Comparison of ENCODE assay signal across 7 cellular contexts in the genomic region with DNA sequence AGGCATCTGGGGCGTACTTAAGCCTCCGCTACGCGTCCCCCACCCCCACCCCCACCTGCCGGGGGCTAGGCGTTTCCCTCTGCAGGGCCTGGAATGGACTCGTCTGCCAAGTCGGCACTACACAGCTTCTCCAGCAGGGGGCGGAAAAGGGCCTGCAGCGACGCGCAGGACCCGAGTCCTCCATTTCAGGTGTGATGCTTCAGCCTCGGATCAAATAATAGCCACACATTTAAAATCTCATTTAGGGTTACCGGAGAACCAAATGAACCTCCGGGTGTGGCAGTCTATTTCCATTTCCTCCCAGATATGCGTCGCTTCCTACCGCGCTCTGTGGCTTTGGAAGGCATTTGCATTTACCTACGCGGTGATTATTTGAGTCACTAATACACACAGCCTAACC. TPM values are rescaled to one million over a fixed set of nuclear protein-coding genes. Genes with fewer than 3 reads are reported as not detected.
DNase-seq lines count a peak whose midpoint lies in the region; ATAC-seq and TF ChIP-seq lines count a peak whose summit lies in the region.

No MANE protein-coding gene starts in this region.

- H3K9me3 ChIP-seq in esophagus squamous epithelium: no peaks in the 10 kb centered on the region

- H3K4me1 Mint-ChIP-seq in osteocyte (ENCODE audit: unreplicated experiment): peaks cover 9% of the 10 kb centered on the region

- intact Hi-C loops in esophagus squamous epithelium (cut with DNase I): no loop called here

- POLR2A ChIA-PET in HEK293T (lab: Yijun Ruan, JAX): no interaction called here

- H3K4me1 ChIP-seq in esophagus squamous epithelium: peaks cover 0 to 12% (median 0%) of the 10 kb centered on the region in 3 donors

- peak; percentile 69 for ATAC-seq in GM18498 (IDR thresholded peaks at IDR 0.05; ENCODE audit: unreplicated experiment)

- no peak overlapping the region for H3K4me3 ChIP-seq in esophagus squamous epithelium

- no peak overlapping the region for H3K27ac ChIP-seq in esophagus squamous epithelium

- no peak overlapping the region for H3K4me3 Mint-ChIP-seq in osteocyte (ENCODE audit: unreplicated experiment)

- no peaks in the 10 kb centered on the region for H3K9me3 Mint-ChIP-seq in osteocyte (ENCODE audit: unreplicated experiment)

- H3K27ac Mint-ChIP-seq in osteocyte (ENCODE audit: unreplicated experiment): no peak overlapping the region

- CTCF ChIA-PET in HEK293T (lab: Yijun Ruan, JAX): interaction anchor here (0.6 to 2.0 kb wide), 3 partner anchors 9 to 245 kb away, joined by 3 to 14 read pairs (median 4); no protein-coding TSS in a partner anchor

- no peaks in the 10 kb centered on the region for H3K36me3 Mint-ChIP-seq in osteocyte (ENCODE audit: unreplicated experiment)

- no peaks in the 10 kb centered on the region for H3K36me3 ChIP-seq in esophagus squamous epithelium

- DNase-seq in HEK293T (ENCODE audit: extremely low spot score) (peak; percentile 85), NCI-H460 (ENCODE audit: extremely low read depth, low read depth) (peak; percentile 70), activated T-cell treated with anti-CD3 and anti-CD28 coated beads for 1 hour (ENCODE audit: low read depth) (peak; percentile 47), esophagus squamous epithelium (lab: John Stamatoyannopoulos, UW) (no peak), osteocyte (ENCODE audit: extremely low spot score, unreplicated experiment) (peak; percentile 84), DMS153 (lab: John Stamatoyannopoulos, UW) (no peak)

- whole genome bisulfite sequencing in esophagus squamous epithelium, 2 donors: 32 to 37% methylated on average over 5 to 9 of the region's 22 CpGs

- peak; percentile 41 to 64 (median 57) for TF ChIP-seq CTCF in esophagus squamous epithelium (IDR thresholded peaks at IDR 0.05)
- peak; percentile 45 for TF ChIP-seq CTCF in osteocyte (IDR thresholded peaks at IDR 0.05)

- H3K27me3 ChIP-seq in esophagus squamous epithelium: peaks cover 0 to 9% (median 0%) of the 10 kb centered on the region in 4 donors

- TF ChIP-seq POLR2A in esophagus squamous epithelium (IDR thresholded peaks at IDR 0.05): no peak

- peaks cover 14% of the 10 kb centered on the region for H3K27me3 Mint-ChIP-seq in osteocyte (ENCODE audit: unreplicated experiment)

TF ChIP-seq in HEK293T, 16 proteins besides CTCF, POLR2A, EP300 and RAD21:
- TF ChIP-seq NFRKB (IDR thresholded peaks at IDR 0.05) (no peak), FOXA1 (IDR thresholded peaks at IDR 0.05) (no peak), L3MBTL2 (conservative IDR thresholded peaks at IDR 0.05) (no peak), TARDBP (IDR thresholded peaks at IDR 0.05) (no peak)
- TF ChIP-seq, protein P1, sequence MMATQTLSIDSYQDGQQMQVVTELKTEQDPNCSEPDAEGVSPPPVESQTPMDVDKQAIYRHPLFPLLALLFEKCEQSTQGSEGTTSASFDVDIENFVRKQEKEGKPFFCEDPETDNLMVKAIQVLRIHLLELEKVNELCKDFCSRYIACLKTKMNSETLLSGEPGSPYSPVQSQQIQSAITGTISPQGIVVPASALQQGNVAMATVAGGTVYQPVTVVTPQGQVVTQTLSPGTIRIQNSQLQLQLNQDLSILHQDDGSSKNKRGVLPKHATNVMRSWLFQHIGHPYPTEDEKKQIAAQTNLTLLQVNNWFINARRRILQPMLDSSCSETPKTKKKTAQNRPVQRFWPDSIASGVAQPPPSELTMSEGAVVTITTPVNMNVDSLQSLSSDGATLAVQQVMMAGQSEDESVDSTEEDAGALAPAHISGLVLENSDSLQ (IDR thresholded peaks at IDR 0.05): no peak

RNA-seq across cellular contexts. Expression of gene PAK3, which starts 2.9 kb away (rescaled TPM):
- total RNA-seq in NCI-H460 (2014; rRNA removed; shearing (Covaris generic)): 57.4 and 73.3 TPM in 2 replicates
- 37.3 and 40.3 TPM in 2 replicates for polyA plus RNA-seq in NCI-H460 (2014; cell fraction: nucleus; rRNA removed)
- total RNA-seq in esophagus squamous epithelium: 1 to 10 TPM in 1 of 4 donors, under 1 TPM in 3; 0.09 to 2.1 (median 0.45) TPM
- total RNA-seq in osteocyte: not detected in 2 replicates

Comparison
In these comparisons a context has a peak if more than half of its experiments do, and no peak if none do; other contexts are left out.
1. DNase-seq: peak in HEK293T (single experiment), NCI-H460 (single experiment), activated T-cell treated with anti-CD3 and anti-CD28 coated beads for 1 hour (single experiment) and osteocyte (single experiment); none in esophagus squamous epithelium (single experiment) and DMS153 (single experiment).
2. RNA of gene PAK3, which starts 2.9 kb away (total RNA-seq): 57.4 to 73.3 TPM in NCI-H460; 0.09 to 2.1 TPM in esophagus squamous epithelium and not detected in osteocyte; every median in the first group is over 10 times any median in the second.